1 cellular context compared by ENCODE assay signal in genomic region chr9:114348906-114349482, GRCh38.
TF ChIP-seq lines count a peak whose summit lies in the region.

No MANE protein-coding gene starts in this region.

TF ChIP-seq in GM12878, 131 proteins besides CTCF, POLR2A, EP300 and RAD21 (continued from another document):
- TF ChIP-seq E4F1 (IDR thresholded peaks at IDR 0.05; ENCODE audit: borderline replicate concordance, partially characterized antibody) (no peak), RUNX3 (IDR thresholded peaks at IDR 0.05; ENCODE audit: low read length) (peak; percentile 85), EZH2 (IDR thresholded peaks at IDR 0.05; ENCODE audit: borderline replicate concordance, control insufficient read depth, low read depth, low read length) (no peak), ZNF622 (IDR thresholded peaks at IDR 0.05) (no peak), MYC (IDR thresholded peaks at IDR 0.05; ENCODE audit: insufficient read depth, insufficient read length, insufficient replicate concordance, low read length, severe bottlenecking) (no peak), REST (IDR thresholded peaks at IDR 0.05; ENCODE audit: low read depth, low read length) (no peak), POLR2AphosphoS2 (IDR thresholded peaks at IDR 0.05; ENCODE audit: low read depth, low read length) (peak; percentile 60; the same call in 1 of the 2 replicates), IKZF1 (conservative IDR thresholded peaks at IDR 0.05) (peak; percentile 86), SMARCA5 (IDR thresholded peaks at IDR 0.05) (0 out of 2 replicates have a peak, but pooled peaks have one; percentile 3), BRCA1 (IDR thresholded peaks at IDR 0.05; ENCODE audit: low read depth, low read length) (no peak), CHD1 (IDR thresholded peaks at IDR 0.05; ENCODE audit: low read depth, low read length) (no peak), ASH2L (IDR thresholded peaks at IDR 0.05; ENCODE audit: borderline replicate concordance, low read depth) (no peak)
